ENCODE assay signal across 8 cellular contexts in genomic region chr3:96813820-96814580, GRCh38. TPM values are rescaled to one million over a fixed set of nuclear protein-coding genes. Genes with fewer than 3 reads are reported as not detected.
DNase-seq lines count a peak whose midpoint lies in the region; ATAC-seq, FAIRE-seq and TF ChIP-seq lines count a peak whose summit lies in the region.

No MANE protein-coding gene starts in this region.

- CTCF ChIA-PET in activated CD4-positive, alpha-beta T cell treated with anti-CD3 and anti-CD28 coated beads for 36 hours (lab: Charles Lee) = no interaction called here

- peak overlapping the region; percentile 49 for H3K4me3 Mint-ChIP-seq in activated CD4-positive, alpha-beta T cell treated with anti-CD3 and anti-CD28 coated beads for 36 hours
- H3K4me3 Mint-ChIP-seq in activated naive CD8-positive, alpha-beta T cell = peak overlapping the region; percentile 47

- H3K4me3 ChIP-seq in HAP-1 (peak overlapping the region; percentile 52), cardiac muscle cell (peak overlapping the region; percentile 47), pancreas (peak overlapping the region; percentile 44 to 65 (median 60))

- H3K4me1 ChIP-seq in HAP-1 (no peaks in the 10 kb centered on the region), cardiac muscle cell (ENCODE audit: low read depth) (no peaks in the 10 kb centered on the region), pancreas (no peaks in the 10 kb centered on the region)

- intact Hi-C loops in activated CD4-positive, alpha-beta T cell treated with anti-CD3 and anti-CD28 coated beads for 36 hours (cut with DNase I, micrococcal nuclease) = loop anchor here in 1 of 2 experiments (2.0 kb wide), 1 partner anchor 1951 kb away; no protein-coding TSS in a partner anchor
- intact Hi-C loops in pancreas (cut with DNase I) = no loop called here

- H3K4me1 Mint-ChIP-seq in activated CD4-positive, alpha-beta T cell treated with anti-CD3 and anti-CD28 coated beads for 36 hours = peaks cover 11% of the 10 kb centered on the region
- H3K4me1 Mint-ChIP-seq in activated naive CD8-positive, alpha-beta T cell (ENCODE audit: low read depth) = peaks cover 8% of the 10 kb centered on the region

- TF ChIP-seq CTCF in cardiac muscle cell (IDR thresholded peaks at IDR 0.05; ENCODE audit: low read depth, low read length) (peak; percentile 22), pancreas (IDR thresholded peaks at IDR 0.05) (no peak)

- in situ Hi-C loops in HAP-1 (cut with MboI; ENCODE audit: low sequenced_read_pairs) = no loop called here

- peak; percentile 32 for DNase-seq in activated CD4-positive, alpha-beta T cell treated with anti-CD3 and anti-CD28 coated beads for 36 hours
- DNase-seq in activated CD4-positive, alpha-beta T cell treated with anti-CD3 and anti-CD28 coated beads, Interleukin-2, amount 50 U/mL, for 1 hour = no peak
- DNase-seq in HAP-1 (ENCODE audit: low spot score in 2 of 2) (peak; percentile 49 to 76), NCI-H146 (lab: John Stamatoyannopoulos, UW) (peak; percentile 64), cardiac muscle cell (ENCODE audit: low read depth in 1 of 2, low spot score in 1 of 2) (peak; percentile 48 to 64), pancreas (peak; percentile 22 to 81 (median 57)), NCI-H128 (lab: John Stamatoyannopoulos, UW; ENCODE audit: unreplicated experiment) (no peak)

- 0 to 2% methylated on average over 70 to 76 of the region's 76 CpGs for WGBS in pancreas, 2 donors

- peaks cover 23% of the 10 kb centered on the region for H3K27me3 Mint-ChIP-seq in activated CD4-positive, alpha-beta T cell treated with anti-CD3 and anti-CD28 coated beads for 36 hours
- H3K27me3 Mint-ChIP-seq in activated naive CD8-positive, alpha-beta T cell = peaks cover 26% of the 10 kb centered on the region

- H3K27ac ChIP-seq in cardiac muscle cell = no peak overlapping the region
- peak overlapping the region in 2 of 4 donors; percentile 23 to 64 for H3K27ac ChIP-seq in pancreas

- FAIRE-seq in pancreas (lab: Jason Lieb, UNC) = no peak

- no peaks in the 10 kb centered on the region for H3K36me3 Mint-ChIP-seq in activated CD4-positive, alpha-beta T cell treated with anti-CD3 and anti-CD28 coated beads for 36 hours (ENCODE audit: low read depth)
- no peaks in the 10 kb centered on the region for H3K36me3 Mint-ChIP-seq in activated naive CD8-positive, alpha-beta T cell

- H3K36me3 ChIP-seq in HAP-1 (replicated peaks) (no peaks in the 10 kb centered on the region), cardiac muscle cell (no peaks in the 10 kb centered on the region), pancreas (no peaks in the 10 kb centered on the region)

- peak; percentile 24 for ATAC-seq in activated CD4-positive, alpha-beta T cell treated with anti-CD3 and anti-CD28 coated beads for 36 hours
- ATAC-seq in pancreas = peak; percentile 63 to 80 (median 76)

- no peaks in the 10 kb centered on the region for H3K9me3 ChIP-seq in HAP-1
- no peaks in the 10 kb centered on the region for H3K9me3 ChIP-seq in cardiac muscle cell (ENCODE audit: low read depth)
- H3K9me3 ChIP-seq in pancreas = no peaks in the 10 kb centered on the region

- H3K27me3 ChIP-seq in HAP-1 (ENCODE audit: low read depth) (peaks cover 3% of the 10 kb centered on the region; the same call in 1 of the 2 replicates), cardiac muscle cell (peaks cover 70% of the 10 kb centered on the region), pancreas (peaks cover 0 to 17% (median 3%) of the 10 kb centered on the region in 4 donors)

- H3K9me3 Mint-ChIP-seq in activated CD4-positive, alpha-beta T cell treated with anti-CD3 and anti-CD28 coated beads for 36 hours (ENCODE audit: low read depth) = no peaks in the 10 kb centered on the region
- H3K9me3 Mint-ChIP-seq in activated naive CD8-positive, alpha-beta T cell (ENCODE audit: low read depth) = no peaks in the 10 kb centered on the region

- H3K27ac Mint-ChIP-seq in activated CD4-positive, alpha-beta T cell treated with anti-CD3 and anti-CD28 coated beads for 36 hours = no peak overlapping the region
- no peak overlapping the region for H3K27ac Mint-ChIP-seq in activated naive CD8-positive, alpha-beta T cell

- POLR2A ChIA-PET in activated CD4-positive, alpha-beta T cell treated with anti-CD3 and anti-CD28 coated beads for 36 hours (lab: Charles Lee) = no interaction called here

RNA-seq across cellular contexts. Expression of gene EPHA6, which starts 0.4 kb away (rescaled TPM):
- not detected for total RNA-seq in activated CD4-positive, alpha-beta T cell treated with anti-CD3 and anti-CD28 coated beads for 36 hours
- 0.15 and 0.46 TPM in 2 replicates for total RNA-seq in cardiac muscle cell
- polyA plus RNA-seq in cardiac muscle cell = not detected in 2 replicates
- 1 to 10 TPM in 1 of 6 donors, under 1 TPM in 5; 0.19 to 1.1 (median 0.64) TPM for total RNA-seq in pancreas
- under 1 TPM; 0.15 to 0.59 TPM for polyA plus RNA-seq in pancreas

Comparison
In these comparisons a context has a peak if more than half of its experiments do, and no peak if none do; other contexts are left out.
1. DNase-seq: peak in activated CD4-positive, alpha-beta T cell treated with anti-CD3 and anti-CD28 coated beads for 36 hours (single experiment), HAP-1 (2 of 2), NCI-H146 (single experiment), cardiac muscle cell (2 of 2) and pancreas (6 of 6); none in activated CD4-positive, alpha-beta T cell treated with anti-CD3 and anti-CD28 coated beads, Interleukin-2, amount 50 U/mL, for 1 hour (single experiment) and NCI-H128 (single experiment).
2. Peak in every context shown above with its lines, with median percentiles within 50 percentile points of each other: H3K4me3 ChIP-seq.